In the genomic region with DNA sequence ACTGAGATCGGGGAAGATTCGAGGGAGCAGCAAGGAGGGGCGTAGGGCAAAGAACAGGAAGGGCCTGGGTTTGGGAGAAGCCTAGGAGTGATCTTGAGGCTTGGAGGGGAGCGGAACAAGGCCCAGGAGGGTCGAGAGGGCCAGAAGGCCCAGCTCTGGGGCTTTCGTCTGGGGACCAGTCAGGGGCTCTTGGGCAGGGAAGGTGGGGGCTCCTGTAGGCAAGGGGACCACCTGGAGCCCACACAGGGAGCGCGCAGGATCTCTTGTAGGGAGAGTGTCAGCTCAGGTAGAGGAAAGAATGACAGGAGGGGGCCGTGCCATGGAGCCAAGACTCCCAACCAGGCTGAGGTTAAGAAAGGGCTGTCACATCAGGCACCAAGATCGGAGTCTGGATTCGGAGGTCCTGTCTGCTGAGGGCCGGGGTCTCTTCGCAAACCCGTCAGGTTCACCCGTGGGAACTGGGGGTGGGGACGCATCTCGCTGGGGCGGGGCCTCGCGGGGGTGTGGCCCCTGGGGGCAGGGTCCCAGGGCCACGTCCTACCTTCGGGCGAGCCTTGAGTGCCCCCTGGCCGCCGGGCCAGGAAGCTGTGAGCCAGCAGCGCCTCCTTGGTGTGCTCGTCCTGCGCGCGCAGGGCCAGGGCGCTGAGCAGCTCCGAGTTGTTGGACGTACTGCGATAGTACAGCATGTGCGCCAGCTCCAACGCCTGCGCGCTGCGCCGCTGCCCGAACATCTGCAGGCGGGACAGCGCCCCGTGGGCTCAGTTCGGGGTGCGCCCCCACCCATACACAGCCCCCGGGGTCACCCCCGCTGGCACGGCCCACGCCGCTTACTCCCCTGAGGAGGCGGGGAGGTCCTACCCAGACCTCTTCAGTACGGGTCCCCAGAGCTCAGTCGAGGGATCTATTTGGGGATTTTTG, we compare ENCODE assay signal across 8 cellular contexts. TPM values are rescaled to one million over a fixed set of nuclear protein-coding genes. Genes with fewer than 3 reads are reported as not detected.
A peak's percentile ranks its signal among the peaks of the same experiment; 100 is the strongest.
DNase-seq lines count a peak whose midpoint lies in the region; ATAC-seq, FAIRE-seq and TF ChIP-seq lines count a peak whose summit lies in the region.

No MANE protein-coding gene starts in this region.

- peaks cover 12% of the 10 kb centered on the region for H3K23me2 ChIP-seq in H1 (ENCODE audit: low read depth, low read length)

- peak overlapping the region; percentile 85 for H3K9ac ChIP-seq in BLaER1
- H3K9ac ChIP-seq in H1 (replicated peaks in 1 of 4; ENCODE audit: extremely low read depth in 1 of 4, low read depth in 3 of 4, low read length in 3 of 4) = peak overlapping the region in 1 of 4 experiments; percentile 25; a peak in 1 of 7 replicates

- H3K27ac ChIP-seq in BLaER1 (peak overlapping the region; percentile 90), H1 (ENCODE audit: low read depth, low read length) (no peak overlapping the region), mesodermal cell (ENCODE audit: low read depth, low read length, severe bottlenecking) (peak overlapping the region; percentile 45)

- H2BK5ac ChIP-seq in H1 (ENCODE audit: low read depth, low read length) = 0 out of 2 replicates have a peak overlapping the region, but pooled peaks have one; percentile 6

- no peak for TF ChIP-seq EP300 in H1 (IDR thresholded peaks at IDR 0.05; ENCODE audit: borderline replicate concordance in 1 of 2, low read depth in 2 of 2, low read length in 2 of 2)

- no peak overlapping the region for H3K23ac ChIP-seq in H1 (ENCODE audit: insufficient read length)

- no peaks in the 10 kb centered on the region for H4K20me1 ChIP-seq in BLaER1
- no peaks in the 10 kb centered on the region for H4K20me1 ChIP-seq in H1 (replicated peaks in 1 of 2; ENCODE audit: control insufficient read depth in 1 of 2, insufficient read depth in 2 of 2, low read length in 2 of 2)

- H3K27me3 ChIP-seq in BLaER1 = no peaks in the 10 kb centered on the region
- H3K27me3 ChIP-seq in H1 (replicated peaks in 1 of 4; ENCODE audit: control insufficient read depth in 3 of 4, extremely low read depth in 1 of 4, insufficient read depth in 3 of 4, low read length in 3 of 4) = no peaks in the 10 kb centered on the region

- peak overlapping the region; percentile 12; the same call in 1 of the 2 replicates for H4K8ac ChIP-seq in H1 (ENCODE audit: extremely low read depth, insufficient read depth, low read length)

- H2BK12ac ChIP-seq in H1 (ENCODE audit: low read depth, low read length) = peak overlapping the region; percentile 23; the same call in 1 of the 2 replicates

- H2BK120ac ChIP-seq in H1 (replicated peaks; ENCODE audit: low read depth, low read length) = no peak overlapping the region

- no peaks in the 10 kb centered on the region for H3K79me2 ChIP-seq in H1 (ENCODE audit: control insufficient read depth in 1 of 2, insufficient read depth in 2 of 2, low read length in 2 of 2)

- no peak overlapping the region for H2AK5ac ChIP-seq in H1 (ENCODE audit: low read depth, low read length)

- H3K9me3 ChIP-seq in BLaER1 = peaks cover 1% of the 10 kb centered on the region; the same call in 1 of the 2 replicates
- H3K9me3 ChIP-seq in H1 (ENCODE audit: insufficient read depth in 2 of 2, low read depth in 1 of 2, low read length in 1 of 2) = no peaks in the 10 kb centered on the region
- H3K9me3 ChIP-seq in mesodermal cell (ENCODE audit: control insufficient read depth, low read length) = no peaks in the 10 kb centered on the region

- DNase-seq in GM19240 (ENCODE audit: insufficient read length, low spot score) (peak; percentile 91), NCI-H82 (lab: John Stamatoyannopoulos, UW) (peak; percentile 97), H1 (ENCODE audit: low read depth in 1 of 2, low spot score in 2 of 2) (peak in 1 of 2 experiments; percentile 90)
- peak; percentile 81 to 89 for DNase-seq in activated CD8-positive, alpha-beta memory T cell treated with anti-CD3 and anti-CD28 coated beads for 4 hours (ENCODE audit: low read depth in 2 of 2)
- DNase-seq in stimulated activated CD8-positive, alpha-beta memory T cell treated with anti-CD3 and anti-CD28 coated beads, Interleukin-15, amount 100 ng/mL, for 1 hour (ENCODE audit: low read depth) = peak; percentile 82

- H3K14ac ChIP-seq in H1 (ENCODE audit: insufficient read length) = no peak overlapping the region

- CTCF ChIA-PET in H1 (lab: Charles Lee; ENCODE audit: partially characterized antibody) = interaction anchor here (0.6 to 4.6 kb wide), 30 partner anchors 7 to 250 kb away, joined by 3 to 60 read pairs (median 4); a partner anchor contains a TSS

- no peak overlapping the region for H2AFZ ChIP-seq in H1 (ENCODE audit: low read length)

- POLR2A ChIA-PET in H1 (lab: Charles Lee; ENCODE audit: partially characterized antibody) = interaction anchor here (0.6 to 3.4 kb wide), 10 partner anchors 11 to 145 kb away, joined by 3 to 35 read pairs (median 4); a partner anchor contains a TSS

- H3K18ac ChIP-seq in H1 (ENCODE audit: extremely low read depth, low read length) = peak overlapping the region; percentile 81

- no peak overlapping the region for H2BK15ac ChIP-seq in H1 (ENCODE audit: low read length)

- TF ChIP-seq RAD21 in H1 (IDR thresholded peaks at IDR 0.05 in 1 of 2, conservative IDR thresholded peaks at IDR 0.05 in 1 of 2; ENCODE audit: low read depth in 2 of 2, low read length in 2 of 2) = peak; percentile 83 to 89

- H3K36me3 ChIP-seq in BLaER1 = 0 out of 2 replicates have a peak, but pooled peaks cover 1% of the 10 kb centered on the region
- no peaks in the 10 kb centered on the region for H3K36me3 ChIP-seq in H1 (ENCODE audit: control insufficient read depth in 2 of 4, insufficient read depth in 4 of 4, low read length in 3 of 4)
- peaks cover 23% of the 10 kb centered on the region for H3K36me3 ChIP-seq in mesodermal cell (ENCODE audit: control insufficient read depth, insufficient read depth, low read length)

- H3K4ac ChIP-seq in H1 (replicated peaks; ENCODE audit: insufficient read length, low read depth, low read length) = no peak overlapping the region

- ATAC-seq in HG03521 (IDR thresholded peaks at IDR 0.05; ENCODE audit: unreplicated experiment) = peak; percentile 52

- WGBS in H1 (ENCODE audit: extremely low coverage in 1 of 2, insufficient coverage in 1 of 2, insufficient read length in 1 of 2, insufficient replicate concordance in 2 of 2, low coverage in 1 of 2, low lambda C conversion rate in 2 of 2, missing lambda C conversion rate in 1 of 2), 2 experiments = 8% methylated on average over 44 of the region's 54 CpGs; no CpG with 5 or more reads in 1 of the 2 experiments
- WGBS in mesodermal cell (ENCODE audit: insufficient coverage in 2 of 2), 2 experiments = 30 to 31% methylated on average over 23 to 30 of the region's 54 CpGs

- H3K4me2 ChIP-seq in BLaER1 = peak overlapping the region; percentile 99
- peak overlapping the region; percentile 81 to 83 for H3K4me2 ChIP-seq in H1 (ENCODE audit: insufficient read depth in 1 of 2, low read depth in 2 of 2, low read length in 2 of 2)

- no peak overlapping the region for H4K91ac ChIP-seq in H1 (replicated peaks; ENCODE audit: insufficient read length, low read length)

- H3K79me1 ChIP-seq in H1 (ENCODE audit: low read depth, low read length) = no peaks in the 10 kb centered on the region

- peak overlapping the region; percentile 45 for H4K5ac ChIP-seq in H1 (ENCODE audit: insufficient read length, low read depth, low read length)

- peak in 1 of 2 experiments; percentile 61; a peak in 2 of 3 replicates for TF ChIP-seq POLR2A in H1 (IDR thresholded peaks at IDR 0.05; ENCODE audit: control extremely low read depth in 1 of 2, low read depth in 2 of 2, low read length in 2 of 2)

- H3K4me3 ChIP-seq in BLaER1 = peak overlapping the region; percentile 74
- H3K4me3 ChIP-seq in H1 (ENCODE audit: extremely low read depth in 1 of 4, insufficient read depth in 2 of 4, low read depth in 3 of 4, low read length in 4 of 4) = peak overlapping the region; percentile 33 to 57 (median 46)
- peak overlapping the region; percentile 20 for H3K4me3 ChIP-seq in mesodermal cell (ENCODE audit: extremely low read depth, insufficient read depth, low read length, poor library complexity, severe bottlenecking)

- peaks cover 45% of the 10 kb centered on the region for H3K4me1 ChIP-seq in BLaER1
- H3K4me1 ChIP-seq in H1 (replicated peaks in 1 of 4; ENCODE audit: control insufficient read depth in 3 of 4, insufficient read depth in 4 of 4, low read length in 3 of 4) = peaks cover 4 to 23% (median 10%) of the 10 kb centered on the region in 4 experiments
- H3K4me1 ChIP-seq in mesodermal cell (ENCODE audit: control insufficient read depth, insufficient read depth, low read length, poor library complexity, severe bottlenecking) = peaks cover 4% of the 10 kb centered on the region

- TF ChIP-seq CTCF in H1 (IDR thresholded peaks at IDR 0.05; ENCODE audit: control extremely low read depth in 1 of 3, insufficient read depth in 1 of 3, low read depth in 1 of 3, low read length in 3 of 3) = peak; percentile 91 to 98 (median 93)

- H2BK20ac ChIP-seq in H1 (ENCODE audit: low read length) = no peak overlapping the region

- peak overlapping the region; percentile 67 for H3K56ac ChIP-seq in H1 (replicated peaks; ENCODE audit: insufficient read length, low read depth, low read length)

- FAIRE-seq in H1 (lab: Jason Lieb, UNC) = no peak

RNA-seq across cellular contexts. Expression of a gene that starts 8.4 kb away (rescaled TPM):
- total RNA-seq in H1 (2021; fragmentation: NEBNext Ultra II Directional; extraction: Animal tissue kit (Norgen Biotek cat#: 25700)) = 18.4 and 20.9 TPM in 2 replicates
- polyA plus RNA-seq in H1 (2011; rRNA removed) = 65.9 and 87.8 TPM in 2 replicates
- polyA plus RNA-seq in H1 (2011; cell fraction: cytosol; rRNA removed) = 37.7 TPM
- polyA plus RNA-seq in H1 (2011; cell fraction: nucleus; rRNA removed) = 31.1 TPM
- polyA plus RNA-seq in H1 (2012, experiment 1 of 2) = 25.5 to 38.5 TPM (median 37.6 TPM) in 4 replicates
- 38.7 TPM for polyA plus RNA-seq in H1 (2012, experiment 2 of 2)
- polyA plus RNA-seq in H1 (2013, experiment 1 of 2) = 44.8 TPM
- 54.5 TPM for polyA plus RNA-seq in H1 (2013, experiment 2 of 2)
- polyA minus RNA-seq in H1 (2011; rRNA and poly(A)+ RNA removed) = 23.6 and 26.4 TPM in 2 replicates
- polyA minus RNA-seq in H1 (2011; cell fraction: cytosol; rRNA and poly(A)+ RNA removed) = 12.1 TPM
- 15.2 TPM for polyA minus RNA-seq in H1 (2011; cell fraction: nucleus; rRNA and poly(A)+ RNA removed)
- 141 TPM for polyA plus RNA-seq in mesodermal cell (2013, experiment 1 of 2)
- 122 TPM for polyA plus RNA-seq in mesodermal cell (2013, experiment 2 of 2)

RNA-seq across cellular contexts. Expression of a gene that starts 30.0 kb away (rescaled TPM):
- total RNA-seq in H1 (2021; fragmentation: NEBNext Ultra II Directional; extraction: Animal tissue kit (Norgen Biotek cat#: 25700)) = 14.2 and 14.7 TPM in 2 replicates
- 19.1 and 26.7 TPM in 2 replicates for polyA plus RNA-seq in H1 (2011; rRNA removed)
- 17.1 TPM for polyA plus RNA-seq in H1 (2011; cell fraction: cytosol; rRNA removed)
- 47.8 TPM for polyA plus RNA-seq in H1 (2011; cell fraction: nucleus; rRNA removed)
- polyA plus RNA-seq in H1 (2012, experiment 1 of 2) = 9.5 to 18.4 TPM (median 14.8 TPM) in 4 replicates
- 13.1 TPM for polyA plus RNA-seq in H1 (2012, experiment 2 of 2)
- 12.7 TPM for polyA plus RNA-seq in H1 (2013, experiment 1 of 2)
- 11.9 TPM for polyA plus RNA-seq in H1 (2013, experiment 2 of 2)
- polyA minus RNA-seq in H1 (2011; rRNA and poly(A)+ RNA removed) = 10.4 and 15.6 TPM in 2 replicates
- polyA minus RNA-seq in H1 (2011; cell fraction: cytosol; rRNA and poly(A)+ RNA removed) = 22.6 TPM
- 14.9 TPM for polyA minus RNA-seq in H1 (2011; cell fraction: nucleus; rRNA and poly(A)+ RNA removed)
- 8.3 TPM for polyA plus RNA-seq in mesodermal cell (2013, experiment 1 of 2)
- 8.2 TPM for polyA plus RNA-seq in mesodermal cell (2013, experiment 2 of 2)

RNA-seq across cellular contexts. Expression of a gene that starts 30.4 kb away (rescaled TPM):
- total RNA-seq in H1 (2021; fragmentation: NEBNext Ultra II Directional; extraction: Animal tissue kit (Norgen Biotek cat#: 25700)) = 1.1 TPM in 1 of 2 replicates, not detected in the other
- 0.27 and 0.41 TPM in 2 replicates for polyA plus RNA-seq in H1 (2011; rRNA removed)
- 0.18 TPM for polyA plus RNA-seq in H1 (2011; cell fraction: cytosol; rRNA removed)
- polyA plus RNA-seq in H1 (2011; cell fraction: nucleus; rRNA removed) = 0.46 TPM
- polyA plus RNA-seq in H1 (2012, experiment 1 of 2) = 0.23 TPM in 1 of 4 replicates, not detected in the others
- 0.54 TPM for polyA plus RNA-seq in H1 (2012, experiment 2 of 2)
- polyA plus RNA-seq in H1 (2013, experiment 1 of 2) = 0.28 TPM
- 0.26 TPM for polyA plus RNA-seq in H1 (2013, experiment 2 of 2)
- polyA minus RNA-seq in H1 (2011; rRNA and poly(A)+ RNA removed) = not detected in 2 replicates
- not detected for polyA minus RNA-seq in H1 (2011; cell fraction: cytosol; rRNA and poly(A)+ RNA removed)
- polyA minus RNA-seq in H1 (2011; cell fraction: nucleus; rRNA and poly(A)+ RNA removed) = not detected
- polyA plus RNA-seq in mesodermal cell (2013, experiment 1 of 2) = not detected
- not detected for polyA plus RNA-seq in mesodermal cell (2013, experiment 2 of 2)

RNA-seq across cellular contexts. Expression of a gene that starts 57.6 kb away (rescaled TPM):
- 224 and 225 TPM in 2 replicates for total RNA-seq in H1 (2021; fragmentation: NEBNext Ultra II Directional; extraction: Animal tissue kit (Norgen Biotek cat#: 25700))
- polyA plus RNA-seq in H1 (2011; rRNA removed) = 231 and 249 TPM in 2 replicates
- 107 TPM for polyA plus RNA-seq in H1 (2011; cell fraction: cytosol; rRNA removed)
- polyA plus RNA-seq in H1 (2011; cell fraction: nucleus; rRNA removed) = 178 TPM
- 154 to 271 TPM (median 239 TPM) in 4 replicates for polyA plus RNA-seq in H1 (2012, experiment 1 of 2)
- polyA plus RNA-seq in H1 (2012, experiment 2 of 2) = 352 TPM
- polyA plus RNA-seq in H1 (2013, experiment 1 of 2) = 604 TPM
- polyA plus RNA-seq in H1 (2013, experiment 2 of 2) = 663 TPM
- 147 and 178 TPM in 2 replicates for polyA minus RNA-seq in H1 (2011; rRNA and poly(A)+ RNA removed)
- 102 TPM for polyA minus RNA-seq in H1 (2011; cell fraction: cytosol; rRNA and poly(A)+ RNA removed)
- polyA minus RNA-seq in H1 (2011; cell fraction: nucleus; rRNA and poly(A)+ RNA removed) = 58.9 TPM
- 336 TPM for polyA plus RNA-seq in mesodermal cell (2013, experiment 1 of 2)
- polyA plus RNA-seq in mesodermal cell (2013, experiment 2 of 2) = 302 TPM

RNA-seq across cellular contexts. Expression of a gene that starts 59.7 kb away (rescaled TPM):
- total RNA-seq in H1 (2021; fragmentation: NEBNext Ultra II Directional; extraction: Animal tissue kit (Norgen Biotek cat#: 25700)) = 11.0 and 12.4 TPM in 2 replicates
- 2.2 and 4.9 TPM in 2 replicates for polyA plus RNA-seq in H1 (2011; rRNA removed)
- 1.6 TPM for polyA plus RNA-seq in H1 (2011; cell fraction: cytosol; rRNA removed)
- 6.1 TPM for polyA plus RNA-seq in H1 (2011; cell fraction: nucleus; rRNA removed)
- polyA plus RNA-seq in H1 (2012, experiment 1 of 2) = 3.6 to 9.3 TPM (median 7.1 TPM) in 4 replicates
- 4.5 TPM for polyA plus RNA-seq in H1 (2012, experiment 2 of 2)
- polyA plus RNA-seq in H1 (2013, experiment 1 of 2) = 37.6 TPM
- 33.0 TPM for polyA plus RNA-seq in H1 (2013, experiment 2 of 2)
- 2.1 and 2.7 TPM in 2 replicates for polyA minus RNA-seq in H1 (2011; rRNA and poly(A)+ RNA removed)
- polyA minus RNA-seq in H1 (2011; cell fraction: cytosol; rRNA and poly(A)+ RNA removed) = 8.6 TPM
- polyA minus RNA-seq in H1 (2011; cell fraction: nucleus; rRNA and poly(A)+ RNA removed) = 4.9 TPM
- polyA plus RNA-seq in mesodermal cell (2013, experiment 1 of 2) = 6.8 TPM
- 4.9 TPM for polyA plus RNA-seq in mesodermal cell (2013, experiment 2 of 2)

Comparison
In these comparisons a context has a peak if more than half of its experiments do, and no peak if none do; other contexts are left out.
1. H3K4me3 ChIP-seq: peak in every context shown above with its lines; median percentile 74 in BLaER1; 46 in H1; 20 in mesodermal cell.